8 cellular contexts compared by ENCODE assay signal in the genomic region with DNA sequence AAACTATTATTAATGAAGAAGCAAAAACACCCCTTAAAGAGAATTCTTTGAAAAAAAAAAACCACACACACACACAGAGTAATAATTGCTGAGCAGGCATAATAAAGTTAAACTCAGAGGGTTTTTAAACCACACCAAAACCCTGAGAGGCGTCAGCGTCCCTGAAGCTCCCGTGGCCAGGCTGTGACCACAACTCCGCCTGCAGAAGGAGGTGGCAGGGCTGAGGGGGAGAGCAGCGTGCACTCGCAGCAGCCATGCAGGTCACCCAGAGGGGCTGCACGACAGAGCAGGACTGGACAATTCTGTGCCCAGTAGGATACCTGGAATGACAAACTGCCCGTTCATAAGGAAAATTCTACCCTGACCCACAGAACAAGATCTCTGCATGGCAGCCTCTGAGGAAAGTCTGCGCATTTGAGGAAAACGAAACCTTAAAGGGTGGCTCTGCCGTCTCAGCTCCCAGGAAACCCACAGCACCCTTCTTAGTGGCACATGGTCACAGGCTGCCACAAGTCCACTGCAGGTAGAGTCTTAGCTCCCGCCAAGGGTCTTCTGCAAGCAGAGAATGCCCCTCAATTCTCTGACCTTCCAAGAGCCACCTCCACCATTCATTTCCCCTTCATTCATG. TPM values are rescaled to one million over a fixed set of nuclear protein-coding genes. Genes with fewer than 3 reads are reported as not detected.
DNase-seq lines count a peak whose midpoint lies in the region; ATAC-seq, FAIRE-seq and TF ChIP-seq lines count a peak whose summit lies in the region.

No MANE protein-coding gene starts in this region.

- no peak for FAIRE-seq in kidney (lab: Jason Lieb, UNC)

- H3K27ac Mint-ChIP-seq in CD4-positive, alpha-beta memory T cell, result peak overlapping the region in 2 of 7 donors; percentile 37 to 76
- H3K27ac Mint-ChIP-seq in activated T-cell treated with anti-CD3 and anti-CD28 coated beads, Interleukin-2, amount 50 U/mL, for 24 hours, result no peak overlapping the region
- H3K27ac Mint-ChIP-seq in CD14-positive monocyte, result peak overlapping the region in 1 of 7 donors; percentile 32

- TF ChIP-seq CTCF in kidney (IDR thresholded peaks at IDR 0.05; ENCODE audit: borderline replicate concordance, extremely low read depth, insufficient read depth), result no peak
- TF ChIP-seq CTCF in CD14-positive monocyte (IDR thresholded peaks at IDR 0.05), result no peak

- H3K27me3 Mint-ChIP-seq in CD4-positive, alpha-beta memory T cell, result no peaks in the 10 kb centered on the region
- peaks cover 16% of the 10 kb centered on the region for H3K27me3 Mint-ChIP-seq in activated T-cell treated with anti-CD3 and anti-CD28 coated beads, Interleukin-2, amount 50 U/mL, for 24 hours
- H3K27me3 Mint-ChIP-seq in CD14-positive monocyte (ENCODE audit: low read depth in 3 of 3), result peaks cover 11 to 14% (median 12%) of the 10 kb centered on the region in 3 donors

- H3K36me3 Mint-ChIP-seq in CD4-positive, alpha-beta memory T cell, result no peaks in the 10 kb centered on the region
- H3K36me3 Mint-ChIP-seq in activated T-cell treated with anti-CD3 and anti-CD28 coated beads, Interleukin-2, amount 50 U/mL, for 24 hours (ENCODE audit: low read depth), result no peaks in the 10 kb centered on the region
- no peaks in the 10 kb centered on the region for H3K36me3 Mint-ChIP-seq in CD14-positive monocyte

- in situ Hi-C loops in KBM-7 (cut with MboI; ENCODE audit: low pct_unique_long_range_greater_than_20kb, low sequenced_read_pairs), result no loop called here

- H3K9me3 ChIP-seq in CD4-positive, alpha-beta memory T cell (ENCODE audit: control insufficient read depth in 1 of 2, low read length in 2 of 2), result no peaks in the 10 kb centered on the region
- H3K9me3 ChIP-seq in kidney (ENCODE audit: control insufficient read depth in 1 of 2, low read length in 2 of 2), result no peaks in the 10 kb centered on the region

- H3K4me3 ChIP-seq in CD4-positive, alpha-beta memory T cell (ENCODE audit: low read length in 2 of 2), result peak overlapping the region; percentile 38 to 61
- peak overlapping the region; percentile 47 to 56 for H3K4me3 ChIP-seq in kidney (ENCODE audit: low read length in 2 of 2)

- no peaks in the 10 kb centered on the region for H3K9me3 Mint-ChIP-seq in CD4-positive, alpha-beta memory T cell
- no peaks in the 10 kb centered on the region for H3K9me3 Mint-ChIP-seq in activated T-cell treated with anti-CD3 and anti-CD28 coated beads, Interleukin-2, amount 50 U/mL, for 24 hours
- H3K9me3 Mint-ChIP-seq in CD14-positive monocyte, result peaks cover 0 to 3% (median 0%) of the 10 kb centered on the region in 7 donors

- H3K9ac ChIP-seq in kidney (ENCODE audit: low read length in 2 of 2), result no peak overlapping the region

- no peaks in the 10 kb centered on the region for H3K36me3 ChIP-seq in CD4-positive, alpha-beta memory T cell (ENCODE audit: insufficient read depth, low read length)
- no peaks in the 10 kb centered on the region for H3K36me3 ChIP-seq in kidney (ENCODE audit: control insufficient read depth in 1 of 2, insufficient read depth in 2 of 2, low read length in 2 of 2)

- DNase-seq in CD4-positive, alpha-beta memory T cell, result peak; percentile 51 to 62 (median 58)
- DNase-seq in KBM-7, result peak; percentile 46
- DNase-seq in activated T-cell treated with anti-CD3 and anti-CD28 coated beads, Interleukin-2, amount 50 U/mL, for 24 hours, result peak; percentile 44
- no peak for DNase-seq in kidney
- DNase-seq in stimulated activated CD8-positive, alpha-beta memory T cell treated with anti-CD3 and anti-CD28 coated beads, Interleukin-15, amount 100 ng/mL, for 1 hour (ENCODE audit: low read depth), result peak; percentile 6
- no peak for DNase-seq in CD14-positive monocyte (ENCODE audit: low spot score)

- H3K4me3 Mint-ChIP-seq in CD4-positive, alpha-beta memory T cell, result no peak overlapping the region
- no peak overlapping the region for H3K4me3 Mint-ChIP-seq in activated T-cell treated with anti-CD3 and anti-CD28 coated beads, Interleukin-2, amount 50 U/mL, for 24 hours
- H3K4me3 Mint-ChIP-seq in CD14-positive monocyte, result peak overlapping the region in 1 of 2 donors; percentile 85

- no peaks in the 10 kb centered on the region for H3K27me3 ChIP-seq in CD4-positive, alpha-beta memory T cell (ENCODE audit: insufficient read depth, low read length)

- H3K27ac ChIP-seq in CD4-positive, alpha-beta memory T cell (ENCODE audit: low read depth, low read length), result no peak overlapping the region
- no peak overlapping the region for H3K27ac ChIP-seq in kidney (ENCODE audit: low read depth in 2 of 2, low read length in 2 of 2)

- POLR2A ChIA-PET in CD4-positive, alpha-beta memory T cell (lab: Charles Lee; ENCODE audit: partially characterized antibody), result interaction anchor here (1.6 kb wide), 1 partner anchor 44 kb away, joined by 5 read pairs; a partner anchor contains a TSS

- peaks cover 33% of the 10 kb centered on the region for H3K4me1 ChIP-seq in CD4-positive, alpha-beta memory T cell (ENCODE audit: insufficient read depth, low read length)
- peaks cover 4 to 6% of the 10 kb centered on the region in 2 donors for H3K4me1 ChIP-seq in kidney (ENCODE audit: control insufficient read depth in 1 of 2, insufficient read depth in 1 of 2, low read depth in 1 of 2, low read length in 2 of 2)

- H3K4me1 Mint-ChIP-seq in CD4-positive, alpha-beta memory T cell, result peaks cover 4 to 24% (median 15%) of the 10 kb centered on the region in 4 donors
- H3K4me1 Mint-ChIP-seq in activated T-cell treated with anti-CD3 and anti-CD28 coated beads, Interleukin-2, amount 50 U/mL, for 24 hours (ENCODE audit: low read depth), result peaks cover 14% of the 10 kb centered on the region
- peaks cover 17% of the 10 kb centered on the region for H3K4me1 Mint-ChIP-seq in CD14-positive monocyte

- intact Hi-C loops in CD4-positive, alpha-beta memory T cell (cut with micrococcal nuclease), result no loop called here
- intact Hi-C loops in kidney (cut with DNase I), result no loop called here
- intact Hi-C loops in CD14-positive monocyte (cut with micrococcal nuclease), result no loop called here

- CTCF ChIA-PET in CD4-positive, alpha-beta memory T cell (lab: Charles Lee; ENCODE audit: partially characterized antibody), result no interaction called here

- ATAC-seq in HG02623 (IDR thresholded peaks at IDR 0.05; ENCODE audit: unreplicated experiment), result no peak
- ATAC-seq in GM21390 (IDR thresholded peaks at IDR 0.05; ENCODE audit: unreplicated experiment), result no peak

RNA-seq across cellular contexts. Expression of a gene that starts 44.0 kb away (rescaled TPM):
- under 1 TPM; 0.17 to 0.29 TPM for total RNA-seq in CD4-positive, alpha-beta memory T cell
- polyA plus RNA-seq in CD4-positive, alpha-beta memory T cell, result under 1 TPM in 1 of 2 donors, not detected in 1; 0.31 TPM
- 5.7 TPM for total RNA-seq in kidney
- polyA plus RNA-seq in kidney (ENCODE audit: insufficient read depth, low read depth, low replicate concordance), result 1.5 TPM
- not detected for polyA plus RNA-seq in CD14-positive monocyte

Comparison
In these comparisons a context has a peak if more than half of its experiments do, and no peak if none do; other contexts are left out.
1. DNase-seq: peak in CD4-positive, alpha-beta memory T cell (5 of 5), KBM-7 (single experiment), activated T-cell treated with anti-CD3 and anti-CD28 coated beads, Interleukin-2, amount 50 U/mL, for 24 hours (single experiment) and stimulated activated CD8-positive, alpha-beta memory T cell treated with anti-CD3 and anti-CD28 coated beads, Interleukin-15, amount 100 ng/mL, for 1 hour (single experiment); none in kidney (single experiment) and CD14-positive monocyte (single experiment).